ENCODE assay signal across 26 cellular contexts in genomic region chr7:158259141-158259540, GRCh38.
"Had no signal": no experiment of that assay in that cellular context is flagged by ENCODE, and none has a peak within 500 bp of the region (broad histone marks: within the 10 kb centered on the region; RNA-seq: fewer than 3 reads in every experiment).

No MANE protein-coding gene starts in this region.

- H3K9me3 ChIP-seq: adrenal gland, body of pancreas, esophagus squamous epithelium, gastroesophageal sphincter had no signal

- H3K4me1 ChIP-seq: adrenal gland, body of pancreas, gastroesophageal sphincter had no signal

- H3K4me3 Mint-ChIP-seq: activated CD8-positive, alpha-beta T cell treated with anti-CD3 and anti-CD28 coated beads for 36 hours; activated naive CD4-positive, alpha-beta T cell treated with anti-CD3 and anti-CD28 coated beads for 36 hours; activated naive CD4-positive, alpha-beta T cell treated with anti-CD3 and anti-CD28 coated beads, Interleukin-2, amount 50 U/mL, for 24 hours; activated naive CD8-positive, alpha-beta T cell treated with anti-CD3 and anti-CD28 coated beads for 36 hours; activated naive CD8-positive, alpha-beta T cell treated with anti-CD3 and anti-CD28 coated beads, Interleukin-2, amount 50 U/mL, for 24 hours; activated T-cell treated with anti-CD3 and anti-CD28 coated beads, Interleukin-2, amount 50 U/mL, for 4 hours; effector memory CD8-positive, alpha-beta T cell; T-helper 17 cell had no signal

- H3K4me1 Mint-ChIP-seq: activated naive CD4-positive, alpha-beta T cell treated with anti-CD3 and anti-CD28 coated beads, Interleukin-2, amount 50 U/mL, for 24 hours; activated naive CD8-positive, alpha-beta T cell treated with anti-CD3 and anti-CD28 coated beads for 36 hours; activated naive CD8-positive, alpha-beta T cell treated with anti-CD3 and anti-CD28 coated beads, Interleukin-2, amount 50 U/mL, for 24 hours; T-helper 17 cell had no signal

- H3K27ac ChIP-seq: adrenal gland, body of pancreas, epithelial cell of prostate, esophagus squamous epithelium, gastroesophageal sphincter had no signal

- DNase-seq: activated CD4-positive, alpha-beta T cell treated with anti-CD3 and anti-CD28 coated beads for 48 hours; activated CD4-positive, alpha-beta T cell treated with anti-CD3 and anti-CD28 coated beads, Interleukin-2, amount 50 U/mL, for 1 hour; activated CD4-positive, alpha-beta T cell treated with anti-CD3 and anti-CD28 coated beads, Interleukin-2, amount 50 U/mL, for 48 hours; activated CD8-positive, alpha-beta memory T cell treated with anti-CD3 and anti-CD28 coated beads for 24 hours; activated CD8-positive, alpha-beta T cell treated with anti-CD3 and anti-CD28 coated beads for 36 hours; activated effector memory CD4-positive, alpha-beta T cell treated with anti-CD3 and anti-CD28 coated beads, Interleukin-2, amount 50 U/mL, for 16 hours; activated naive CD4-positive, alpha-beta T cell treated with anti-CD3 and anti-CD28 coated beads for 36 hours; activated naive CD8-positive, alpha-beta T cell treated with anti-CD3 and anti-CD28 coated beads for 36 hours; activated naive CD8-positive, alpha-beta T cell treated with anti-CD3 and anti-CD28 coated beads, Interleukin-2, amount 50 U/mL, for 24 hours; activated T-cell treated with anti-CD3 and anti-CD28 coated beads, Interleukin-2, amount 50 U/mL, for 4 hours; adrenal gland; amygdala; body of pancreas; caudate nucleus; cortex of kidney; dermis blood vessel endothelial cell; effector CD4-positive, alpha-beta T cell; effector memory CD8-positive, alpha-beta T cell; esophagus squamous epithelium; foreskin melanocyte; T-helper 1 cell; T-helper 17 cell had no signal

- H3K4me3 ChIP-seq: adrenal gland, body of pancreas, esophagus squamous epithelium, gastroesophageal sphincter had no signal

- ATAC-seq: activated CD8-positive, alpha-beta T cell treated with anti-CD3 and anti-CD28 coated beads for 36 hours; activated naive CD8-positive, alpha-beta T cell treated with anti-CD3 and anti-CD28 coated beads, Interleukin-2, amount 50 U/mL, for 24 hours; activated T-cell treated with anti-CD3 and anti-CD28 coated beads, Interleukin-2, amount 50 U/mL, for 4 hours; body of pancreas; effector memory CD8-positive, alpha-beta T cell; gastroesophageal sphincter; T-helper 17 cell had no signal

- H3K27me3 ChIP-seq: adrenal gland, body of pancreas, esophagus squamous epithelium had no signal

- H3K27ac Mint-ChIP-seq: activated CD8-positive, alpha-beta T cell treated with anti-CD3 and anti-CD28 coated beads for 36 hours; activated naive CD4-positive, alpha-beta T cell treated with anti-CD3 and anti-CD28 coated beads for 36 hours; activated naive CD4-positive, alpha-beta T cell treated with anti-CD3 and anti-CD28 coated beads, Interleukin-2, amount 50 U/mL, for 24 hours; activated naive CD8-positive, alpha-beta T cell treated with anti-CD3 and anti-CD28 coated beads for 36 hours; activated naive CD8-positive, alpha-beta T cell treated with anti-CD3 and anti-CD28 coated beads, Interleukin-2, amount 50 U/mL, for 24 hours; activated T-helper 2 cell treated with anti-CD3 and anti-CD28 coated beads, Interferon-gamma antibody, Interleukin-2, Interleukin-4, amounts not matched to agents 10 μg/mL and 5 μg/mL and 100 μg/mL, durations not matched to agents 14 hours and 24 hours and 36 hours; effector memory CD8-positive, alpha-beta T cell; T-helper 17 cell had no signal

- H3K27me3 Mint-ChIP-seq: activated CD8-positive, alpha-beta T cell treated with anti-CD3 and anti-CD28 coated beads for 36 hours; activated naive CD8-positive, alpha-beta T cell treated with anti-CD3 and anti-CD28 coated beads, Interleukin-2, amount 50 U/mL, for 24 hours had no signal

- H3K36me3 Mint-ChIP-seq: activated naive CD4-positive, alpha-beta T cell treated with anti-CD3 and anti-CD28 coated beads, Interleukin-2, amount 50 U/mL, for 24 hours; activated naive CD8-positive, alpha-beta T cell treated with anti-CD3 and anti-CD28 coated beads for 36 hours had no signal

- H3K36me3 ChIP-seq: adrenal gland, esophagus squamous epithelium, gastroesophageal sphincter had no signal

- H3K9me3 Mint-ChIP-seq: activated CD8-positive, alpha-beta T cell treated with anti-CD3 and anti-CD28 coated beads for 36 hours; activated naive CD4-positive, alpha-beta T cell treated with anti-CD3 and anti-CD28 coated beads for 36 hours; activated naive CD4-positive, alpha-beta T cell treated with anti-CD3 and anti-CD28 coated beads, Interleukin-2, amount 50 U/mL, for 24 hours; activated naive CD8-positive, alpha-beta T cell treated with anti-CD3 and anti-CD28 coated beads for 36 hours; activated naive CD8-positive, alpha-beta T cell treated with anti-CD3 and anti-CD28 coated beads, Interleukin-2, amount 50 U/mL, for 24 hours; activated T-cell treated with anti-CD3 and anti-CD28 coated beads, Interleukin-2, amount 50 U/mL, for 4 hours had no signal
